In the genomic region with DNA sequence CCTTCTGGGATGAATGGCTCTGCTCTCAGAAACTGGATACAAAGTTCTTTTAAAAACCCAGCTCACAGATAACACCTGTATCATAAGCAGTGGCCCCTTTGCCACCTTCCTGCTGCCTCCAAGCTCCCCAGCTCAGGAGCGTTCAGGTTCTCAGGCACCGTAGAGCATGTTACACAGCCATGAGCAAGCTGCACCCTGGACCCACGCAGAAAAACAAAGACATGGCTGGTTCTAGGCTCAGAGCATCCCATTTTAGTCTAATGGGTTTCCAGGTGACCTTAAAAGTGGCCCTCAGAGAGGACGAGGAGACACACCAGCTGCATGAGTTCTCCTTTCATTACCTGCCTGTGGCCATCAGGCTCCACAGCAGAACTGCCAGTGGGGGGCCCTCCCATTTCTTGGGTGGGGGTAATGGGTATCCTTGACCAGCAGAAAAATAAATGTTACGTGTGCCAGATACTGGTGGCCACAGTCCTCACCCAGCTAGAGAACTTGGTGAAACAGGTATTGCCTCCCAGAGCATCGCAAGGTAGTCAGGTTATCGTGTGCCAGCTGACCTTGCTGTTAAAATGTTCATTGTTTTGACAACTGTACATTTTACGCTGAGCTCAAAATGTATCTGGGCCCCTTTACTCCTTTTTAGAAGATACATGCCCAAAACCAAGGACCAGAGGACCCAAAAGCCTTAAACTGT, we compare ENCODE assay signal across 16 cellular contexts. TPM values are rescaled to one million over a fixed set of nuclear protein-coding genes. Genes with fewer than 3 reads are reported as not detected.
DNase-seq lines count a peak whose midpoint lies in the region; ATAC-seq, FAIRE-seq and TF ChIP-seq lines count a peak whose summit lies in the region.
"Had no signal": no experiment of that assay in that cellular context is flagged by ENCODE, and none has a peak within 500 bp of the region (broad histone marks: within the 10 kb centered on the region; RNA-seq: fewer than 3 reads in every experiment).

No MANE protein-coding gene starts in this region.

- H4K20me1 ChIP-seq in astrocyte (ENCODE audit: insufficient read depth, low read length) (peaks cover 93% of the 10 kb centered on the region), PC-3 (ENCODE audit: low read length) (peaks cover 40% of the 10 kb centered on the region)

- H3K79me2 ChIP-seq in astrocyte (ENCODE audit: insufficient read depth, low read length): peaks cover 47% of the 10 kb centered on the region
- H3K79me2 ChIP-seq in PC-3 (ENCODE audit: low read length): peaks cover 21% of the 10 kb centered on the region

- peaks cover 31% of the 10 kb centered on the region for H3K36me3 Mint-ChIP-seq in astrocyte (ENCODE audit: low read depth, unreplicated experiment)
- H3K36me3 Mint-ChIP-seq in naive thymus-derived CD8-positive, alpha-beta T cell: peaks cover 9 to 95% (median 20%) of the 10 kb centered on the region in 3 donors

- H3K4me1 Mint-ChIP-seq in astrocyte (ENCODE audit: low read depth, unreplicated experiment): peaks cover 6% of the 10 kb centered on the region
- H3K4me1 Mint-ChIP-seq in naive thymus-derived CD8-positive, alpha-beta T cell: peaks cover 24 to 50% (median 39%) of the 10 kb centered on the region in 4 donors

- CTCF ChIA-PET in PC-3 (lab: Charles Lee): no interaction called here

- H3K27me3 ChIP-seq in cardiac muscle cell: no peaks in the 10 kb centered on the region
- no peaks in the 10 kb centered on the region for H3K27me3 ChIP-seq in heart right ventricle
- no peaks in the 10 kb centered on the region for H3K27me3 ChIP-seq in astrocyte (ENCODE audit: insufficient read depth, low read length)
- no peaks in the 10 kb centered on the region for H3K27me3 ChIP-seq in PC-3 (ENCODE audit: low read length)
- H3K27me3 ChIP-seq in left lung: no peaks in the 10 kb centered on the region
- H3K27me3 ChIP-seq: thyroid gland had no signal

- no TSS peak for BruUV-seq in PC-3 (replicated peaks; lab: Mats Ljungman, UMichigan)

- H3K4me3 Mint-ChIP-seq in astrocyte (ENCODE audit: unreplicated experiment): no peak overlapping the region
- no peak overlapping the region for H3K4me3 Mint-ChIP-seq in naive thymus-derived CD8-positive, alpha-beta T cell
- H3K4me3 Mint-ChIP-seq: nephron had no signal

- no peaks in the 10 kb centered on the region for H3K9me2 ChIP-seq in PC-3 (replicated peaks; ENCODE audit: low read length)

- no peak overlapping the region for H3K4me3 ChIP-seq in cardiac muscle cell
- H3K4me3 ChIP-seq in heart right ventricle: no peak overlapping the region
- no peak overlapping the region for H3K4me3 ChIP-seq in astrocyte (ENCODE audit: insufficient read depth, low read depth, low read length)
- H3K4me3 ChIP-seq in PC-3 (ENCODE audit: low read length): no peak overlapping the region
- no peak overlapping the region for H3K4me3 ChIP-seq in left lung
- H3K4me3 ChIP-seq: thyroid gland had no signal

- H3K9me3 Mint-ChIP-seq in astrocyte (ENCODE audit: unreplicated experiment): no peaks in the 10 kb centered on the region
- H3K9me3 Mint-ChIP-seq in naive thymus-derived CD8-positive, alpha-beta T cell: no peaks in the 10 kb centered on the region
- H3K9me3 Mint-ChIP-seq: nephron had no signal

- TF ChIP-seq CTCF in cardiac muscle cell (IDR thresholded peaks at IDR 0.05; ENCODE audit: low read depth, low read length) (no peak), heart right ventricle (IDR thresholded peaks at IDR 0.05) (no peak), astrocyte (IDR thresholded peaks at IDR 0.05; ENCODE audit: insufficient read depth, low read depth, low read length) (no peak), PC-3 (conservative IDR thresholded peaks at IDR 0.05; ENCODE audit: low read depth, low read length) (no peak), left lung (IDR thresholded peaks at IDR 0.05) (no peak)

- H3F3A ChIP-seq in PC-3 (ENCODE audit: low read length, unreplicated experiment): no peaks in the 10 kb centered on the region

- H3K27ac ChIP-seq in cardiac muscle cell: peak overlapping the region; percentile 48
- peak overlapping the region in 1 of 10 donors; percentile 87 for H3K27ac ChIP-seq in heart right ventricle
- H3K27ac ChIP-seq in astrocyte (ENCODE audit: low read depth, low read length): no peak overlapping the region
- H3K27ac ChIP-seq in PC-3 (ENCODE audit: low read length): no peak overlapping the region
- H3K27ac ChIP-seq in left lung: peak overlapping the region in 1 of 2 donors; percentile 74
- H3K27ac ChIP-seq: thyroid gland had no signal

- H3K9ac ChIP-seq in astrocyte (ENCODE audit: low read length): no peak overlapping the region
- H3K9ac ChIP-seq in PC-3 (ENCODE audit: low read length): no peak overlapping the region

- H3K9me3 ChIP-seq in cardiac muscle cell (ENCODE audit: low read depth) (no peaks in the 10 kb centered on the region), heart right ventricle (no peaks in the 10 kb centered on the region), astrocyte (ENCODE audit: insufficient read depth, low read depth, low read length) (no peaks in the 10 kb centered on the region), PC-3 (ENCODE audit: low read length) (no peaks in the 10 kb centered on the region), left lung (no peaks in the 10 kb centered on the region)
- H3K9me3 ChIP-seq: thyroid gland had no signal

- intact Hi-C loops in heart right ventricle (cut with DNase I): loop anchor here in 8 of 10 donors (2.0 to 5.0 kb wide), 4 partner anchors 13 to 123 kb away; a partner anchor contains a TSS
- intact Hi-C loops in PC-3 (cut with micrococcal nuclease): loop anchor here (2.0 kb wide), 2 partner anchors 13 to 71 kb away; a partner anchor contains a TSS
- intact Hi-C loops in left lung (cut with DNase I): loop anchor here in 1 of 2 donors (5.0 kb wide), 1 partner anchor 123 kb away; no protein-coding TSS in a partner anchor

- POLR2A ChIA-PET in naive thymus-derived CD8-positive, alpha-beta T cell (lab: Charles Lee): interaction anchor here (1.2 to 3.6 kb wide), 9 partner anchors 11 to 125 kb away, joined by 3 to 44 read pairs (median 4); a partner anchor contains a TSS
- POLR2A ChIA-PET in PC-3 (lab: Charles Lee; ENCODE audit: unreplicated experiment): no interaction called here

- no peak for DNase-seq in cardiac muscle cell (ENCODE audit: low read depth in 1 of 2, low spot score in 1 of 2)
- DNase-seq in heart right ventricle: no peak
- no peak for DNase-seq in astrocyte (ENCODE audit: low read depth)
- no peak for DNase-seq in naive thymus-derived CD8-positive, alpha-beta T cell
- no peak for DNase-seq in PC-3
- no peak for DNase-seq in left lung
- DNase-seq in AG08395 (ENCODE audit: low spot score): no peak
- DNase-seq: ACHN, head of caudate nucleus, MV-4-11, NCI-H187 treated with DMSO at 0.1 percent for 48 hours, SW 1271, thyroid gland had no signal

- no peaks in the 10 kb centered on the region for H3K27me3 Mint-ChIP-seq in astrocyte (ENCODE audit: low read depth, unreplicated experiment)
- no peaks in the 10 kb centered on the region for H3K27me3 Mint-ChIP-seq in naive thymus-derived CD8-positive, alpha-beta T cell

- ATAC-seq in heart right ventricle: no peak
- ATAC-seq in naive thymus-derived CD8-positive, alpha-beta T cell: no peak
- no peak for ATAC-seq in PC-3
- no peak for ATAC-seq in GM19397 (IDR thresholded peaks at IDR 0.05; ENCODE audit: unreplicated experiment)
- ATAC-seq in left lung: no peak

- WGBS in heart right ventricle, 2 donors: 92% methylated on average over 8 of the region's 8 CpGs

- no peak overlapping the region for H2AFZ ChIP-seq in astrocyte (ENCODE audit: low read depth, low read length)
- H2AFZ ChIP-seq in PC-3 (ENCODE audit: low read length): no peak overlapping the region

- FAIRE-seq in astrocyte (lab: Jason Lieb, UNC): no peak
- FAIRE-seq: H54 had no signal

- H3K36me3 ChIP-seq in cardiac muscle cell: peaks cover 78% of the 10 kb centered on the region
- peaks cover 11 to 100% (median 66%) of the 10 kb centered on the region in 9 donors for H3K36me3 ChIP-seq in heart right ventricle
- peaks cover 64% of the 10 kb centered on the region for H3K36me3 ChIP-seq in astrocyte (ENCODE audit: insufficient read depth, low read length)
- peaks cover 70% of the 10 kb centered on the region for H3K36me3 ChIP-seq in PC-3 (ENCODE audit: low read depth, low read length)
- H3K36me3 ChIP-seq in left lung: peaks cover 10 to 100% of the 10 kb centered on the region in 2 donors

- peak overlapping the region; percentile 53 for H3K27ac Mint-ChIP-seq in astrocyte (ENCODE audit: unreplicated experiment)
- peak overlapping the region in 6 of 10 donors; percentile 19 to 92 (median 70) for H3K27ac Mint-ChIP-seq in naive thymus-derived CD8-positive, alpha-beta T cell

- H3K4me2 ChIP-seq in astrocyte (ENCODE audit: low read length) (no peak overlapping the region), PC-3 (ENCODE audit: low read length) (no peak overlapping the region)

- H3K4me1 ChIP-seq in cardiac muscle cell (ENCODE audit: low read depth) (no peaks in the 10 kb centered on the region), heart right ventricle (peaks cover 24 to 59% (median 46%) of the 10 kb centered on the region in 9 donors), astrocyte (ENCODE audit: insufficient read depth, low read length) (peaks cover 5% of the 10 kb centered on the region), PC-3 (ENCODE audit: insufficient read depth, low read length) (peaks cover 2% of the 10 kb centered on the region; the same call in 1 of the 2 replicates), left lung (peaks cover under 1 to 63% of the 10 kb centered on the region in 2 donors)

RNA-seq across cellular contexts. Expression of a gene that starts 7.5 kb away (rescaled TPM):
- 333 and 442 TPM in 2 replicates for total RNA-seq in cardiac muscle cell
- 386 and 505 TPM in 2 replicates for polyA plus RNA-seq in cardiac muscle cell
- total RNA-seq in heart right ventricle: 100 to 1,000 TPM; 172 to 296 (median 200) TPM
- 100 to 1,000 TPM; 143 to 567 TPM for polyA plus RNA-seq in heart right ventricle
- total RNA-seq in astrocyte: 284 and 324 TPM in 2 replicates
- 100 to 1,000 TPM; 178 to 185 TPM for total RNA-seq in naive thymus-derived CD8-positive, alpha-beta T cell
- 100 to 1,000 TPM; 362 to 473 (median 419) TPM for polyA plus RNA-seq in naive thymus-derived CD8-positive, alpha-beta T cell
- 751 and 808 TPM in 2 replicates for total RNA-seq in PC-3 (2014; rRNA removed)
- total RNA-seq in left lung: 100 to 1,000 TPM; 180 to 296 TPM

RNA-seq across cellular contexts. Expression of a gene that starts 7.8 kb away (rescaled TPM):
- total RNA-seq in cardiac muscle cell (25.7 and 38.7 TPM in 2 replicates), heart right ventricle (10 to 100 TPM in 2 of 10 donors, 1 to 10 TPM in 8; 6.6 to 11.7 (median 7.4) TPM), astrocyte (13.2 and 16.3 TPM in 2 replicates), PC-3 (2014; rRNA removed) (17.9 and 19.1 TPM in 2 replicates), left lung (10 to 100 TPM; 14.6 to 14.9 TPM)
- polyA plus RNA-seq in cardiac muscle cell (2.5 and 3.2 TPM in 2 replicates), heart right ventricle (10 to 100 TPM in 1 of 2 donors, 1 to 10 TPM in 1; 5.2 to 22.3 TPM)
- 10 to 100 TPM; 23.0 to 23.6 TPM for total RNA-seq in naive thymus-derived CD8-positive, alpha-beta T cell
- under 1 TPM; 0.39 to 0.58 (median 0.50) TPM for polyA plus RNA-seq in naive thymus-derived CD8-positive, alpha-beta T cell

RNA-seq across cellular contexts. Expression of a gene that starts 13.4 kb away (rescaled TPM):
- total RNA-seq in cardiac muscle cell (63.3 and 71.8 TPM in 2 replicates), heart right ventricle (10 to 100 TPM; 50.8 to 63.7 (median 60.5) TPM), astrocyte (24.9 and 27.1 TPM in 2 replicates), PC-3 (2014; rRNA removed) (50.1 and 51.8 TPM in 2 replicates), left lung (10 to 100 TPM; 36.0 to 36.2 TPM)
- polyA plus RNA-seq in cardiac muscle cell (6.5 and 7.5 TPM in 2 replicates), heart right ventricle (10 to 100 TPM; 15.7 to 41.7 TPM)
- 10 to 100 TPM; 53.5 to 55.8 TPM for total RNA-seq in naive thymus-derived CD8-positive, alpha-beta T cell
- 1 to 10 TPM; 1.5 to 2.4 (median 2.4) TPM for polyA plus RNA-seq in naive thymus-derived CD8-positive, alpha-beta T cell

RNA-seq across cellular contexts. Expression of a gene that starts 47.1 kb away (rescaled TPM):
- 23.4 and 32.9 TPM in 2 replicates for total RNA-seq in cardiac muscle cell
- 20.4 and 27.8 TPM in 2 replicates for polyA plus RNA-seq in cardiac muscle cell
- 10 to 100 TPM; 21.5 to 30.4 (median 28.2) TPM for total RNA-seq in heart right ventricle
- polyA plus RNA-seq in heart right ventricle: 10 to 100 TPM; 25.4 to 55.5 TPM
- total RNA-seq in astrocyte: 26.6 and 31.5 TPM in 2 replicates
- 10 to 100 TPM; 44.2 to 45.1 TPM for total RNA-seq in naive thymus-derived CD8-positive, alpha-beta T cell
- polyA plus RNA-seq in naive thymus-derived CD8-positive, alpha-beta T cell: 10 to 100 TPM; 21.8 to 28.5 (median 21.9) TPM
- total RNA-seq in PC-3 (2014; rRNA removed): 33.9 and 40.5 TPM in 2 replicates
- total RNA-seq in left lung: 10 to 100 TPM; 25.5 to 29.6 TPM
